21 cellular contexts compared by ENCODE assay signal in genomic region chr3:172276103-172276502, GRCh38.
DNase-seq lines count a peak whose midpoint lies in the region; ATAC-seq, FAIRE-seq and TF ChIP-seq lines count a peak whose summit lies in the region.
"Had no signal": no experiment of that assay in that cellular context is flagged by ENCODE, and none has a peak within 500 bp of the region (broad histone marks: within the 10 kb centered on the region; RNA-seq: fewer than 3 reads in every experiment).

No MANE protein-coding gene starts in this region.

- no peak overlapping the region for H3K27ac Mint-ChIP-seq in endodermal cell
- H3K27ac Mint-ChIP-seq: activated B cell treated with CpG ODN at 0.5 μM for 24 hours; activated CD8-positive, alpha-beta T cell treated with anti-CD3 and anti-CD28 coated beads, Interleukin-2, amount 10 ng/mL, durations not matched to agents 7 days and 5 days; activated naive CD8-positive, alpha-beta T cell treated with anti-CD3 and anti-CD28 coated beads, Interleukin-2, amount 50 U/mL, for 24 hours; activated T-helper 1 cell treated with anti-CD3 and anti-CD28 coated beads, Interleukin-12 subunit alpha, Interleukin-12 subunit beta, Interleukin-2, Interleukin-4 antibody, amounts not matched to agents 30 ng/mL and 10 ng/mL and 1 ng/mL, durations not matched to agents 14 hours and 24 hours and 36 hours; HFFc6; T-helper 2 cell treated with Interferon-gamma antibody and Interleukin-4, amounts not matched to agents 5 μg/mL and 100 μg/mL, for 36 hours had no signal

- no peaks in the 10 kb centered on the region for H3K9me3 ChIP-seq in Loucy (ENCODE audit: insufficient read depth, low read depth, low read length)
- no peaks in the 10 kb centered on the region for H3K9me3 ChIP-seq in endodermal cell (ENCODE audit: control insufficient read depth, low read length)
- no peaks in the 10 kb centered on the region for H3K9me3 ChIP-seq in psoas muscle
- H3K9me3 ChIP-seq: thoracic aorta had no signal

- DNase-seq in GM12865 (ENCODE audit: low read depth) (peak; percentile 9), endodermal cell (no peak), psoas muscle (no peak), NCI-H345 treated with DMSO at 0.1 percent for 48 hours (lab: John Stamatoyannopoulos, UW; ENCODE audit: unreplicated experiment) (no peak), frontal cortex (ENCODE audit: low spot score in 2 of 2) (no peak)
- DNase-seq: activated B cell treated with CpG ODN at 0.5 μM for 24 hours; activated CD8-positive, alpha-beta T cell treated with anti-CD3 and anti-CD28 coated beads, Interleukin-2, amount 10 ng/mL, durations not matched to agents 7 days and 5 days; activated naive CD8-positive, alpha-beta T cell treated with anti-CD3 and anti-CD28 coated beads, Interleukin-2, amount 50 U/mL, for 24 hours; GDM1; HFFc6; NCI-H2227 treated with DMSO at 0.1 percent for 48 hours; small intestine had no signal

- FAIRE-seq in frontal cortex (lab: Jason Lieb, UNC), result no peak
- FAIRE-seq: small intestine had no signal

- no peaks in the 10 kb centered on the region for H3F3A ChIP-seq in Loucy (ENCODE audit: low read depth)

- no peak for TF ChIP-seq CTCF in GM12865 (IDR thresholded peaks at IDR 0.05; ENCODE audit: insufficient read depth, low read depth, low read length, missing control alignments)
- peak; percentile 48 for TF ChIP-seq CTCF in Loucy (conservative IDR thresholded peaks at IDR 0.05; ENCODE audit: low read length)
- peak; percentile 34 for TF ChIP-seq CTCF in endodermal cell (conservative IDR thresholded peaks at IDR 0.05)
- no peak for TF ChIP-seq CTCF in psoas muscle (IDR thresholded peaks at IDR 0.05)

- H3K36me3 ChIP-seq in Loucy (ENCODE audit: insufficient read depth, low read length) (no peaks in the 10 kb centered on the region), endodermal cell (ENCODE audit: control insufficient read depth, insufficient read depth, low read length) (peaks cover 92% of the 10 kb centered on the region), psoas muscle (ENCODE audit: insufficient read depth in 1 of 2, low read depth in 1 of 2) (no peaks in the 10 kb centered on the region)
- H3K36me3 ChIP-seq: thoracic aorta had no signal

- ATAC-seq in psoas muscle (peak in 1 of 4 donors; percentile 37), GM21528 (IDR thresholded peaks at IDR 0.05; ENCODE audit: low FRiP score, unreplicated experiment) (no peak)
- ATAC-seq: activated CD8-positive, alpha-beta T cell treated with anti-CD3 and anti-CD28 coated beads, Interleukin-2, amount 10 ng/mL, durations not matched to agents 7 days and 5 days; activated naive CD8-positive, alpha-beta T cell treated with anti-CD3 and anti-CD28 coated beads, Interleukin-2, amount 50 U/mL, for 24 hours; Right ventricle myocardium inferior had no signal

- no peak overlapping the region for H3K4me2 ChIP-seq in Loucy (ENCODE audit: low read depth, low read length, poor library complexity, severe bottlenecking)
- H3K4me2 ChIP-seq: KMS-11 had no signal

- H3K4me1 ChIP-seq in Loucy (ENCODE audit: insufficient read depth, low read length, poor library complexity, severe bottlenecking), result peaks cover 4% of the 10 kb centered on the region
- no peaks in the 10 kb centered on the region for H3K4me1 ChIP-seq in endodermal cell (ENCODE audit: control insufficient read depth, insufficient read depth, low read length)
- H3K4me1 ChIP-seq in psoas muscle, result peaks cover 71% of the 10 kb centered on the region

- no peaks in the 10 kb centered on the region for H3K27me3 Mint-ChIP-seq in endodermal cell (ENCODE audit: insufficient read depth)
- H3K27me3 Mint-ChIP-seq: activated B cell treated with CpG ODN at 0.5 μM for 24 hours; activated naive CD8-positive, alpha-beta T cell treated with anti-CD3 and anti-CD28 coated beads, Interleukin-2, amount 50 U/mL, for 24 hours; central memory CD8-positive, alpha-beta T cell had no signal

- intact Hi-C loops in psoas muscle (cut with DNase I), result no loop called here

- H2AFZ ChIP-seq in Loucy (ENCODE audit: low read length), result no peak overlapping the region

- H3K9ac ChIP-seq in Loucy (ENCODE audit: low read depth, low read length, poor library complexity, severe bottlenecking) (no peak overlapping the region), endodermal cell (ENCODE audit: extremely low read depth, low read length, poor library complexity, severe bottlenecking) (no peak overlapping the region)
- H3K9ac ChIP-seq: KMS-11 had no signal

- peaks cover 46% of the 10 kb centered on the region for H3K36me3 Mint-ChIP-seq in endodermal cell (ENCODE audit: low read depth)

- peaks cover 3% of the 10 kb centered on the region for H3K4me1 Mint-ChIP-seq in endodermal cell
- H3K4me1 Mint-ChIP-seq: activated B cell treated with CpG ODN at 0.5 μM for 24 hours; activated naive CD8-positive, alpha-beta T cell treated with anti-CD3 and anti-CD28 coated beads, Interleukin-2, amount 50 U/mL, for 24 hours had no signal

- H3K4me3 Mint-ChIP-seq in endodermal cell, result no peak overlapping the region
- H3K4me3 Mint-ChIP-seq: activated B cell treated with CpG ODN at 0.5 μM for 24 hours; activated CD8-positive, alpha-beta T cell treated with anti-CD3 and anti-CD28 coated beads, Interleukin-2, amount 10 ng/mL, durations not matched to agents 7 days and 5 days; activated naive CD8-positive, alpha-beta T cell treated with anti-CD3 and anti-CD28 coated beads, Interleukin-2, amount 50 U/mL, for 24 hours; activated T-helper 1 cell treated with anti-CD3 and anti-CD28 coated beads, Interleukin-12 subunit alpha, Interleukin-12 subunit beta, Interleukin-2, Interleukin-4 antibody, amounts not matched to agents 30 ng/mL and 10 ng/mL and 1 ng/mL, durations not matched to agents 14 hours and 24 hours and 36 hours; central memory CD8-positive, alpha-beta T cell; HFFc6; T-helper 2 cell treated with Interferon-gamma antibody and Interleukin-4, amounts not matched to agents 5 μg/mL and 100 μg/mL, for 36 hours had no signal

- H4K20me1 ChIP-seq in Loucy (ENCODE audit: insufficient read depth, low read length, poor library complexity, severe bottlenecking), result no peaks in the 10 kb centered on the region

- H3K27ac ChIP-seq in endodermal cell (ENCODE audit: low read depth, low read length) (no peak overlapping the region), psoas muscle (peak overlapping the region; percentile 31)
- H3K27ac ChIP-seq: KMS-11, thoracic aorta had no signal

- no peaks in the 10 kb centered on the region for H3K27me3 ChIP-seq in Loucy (ENCODE audit: insufficient read depth, low read length, poor library complexity, severe bottlenecking)
- H3K27me3 ChIP-seq in endodermal cell (ENCODE audit: control insufficient read depth, insufficient read depth, low read length, poor library complexity, severe bottlenecking), result no peaks in the 10 kb centered on the region
- H3K27me3 ChIP-seq in psoas muscle (ENCODE audit: insufficient read depth in 3 of 3, low read length in 2 of 3), result no peaks in the 10 kb centered on the region

- no peaks in the 10 kb centered on the region for H3K9me3 Mint-ChIP-seq in endodermal cell
- H3K9me3 Mint-ChIP-seq: activated B cell treated with CpG ODN at 0.5 μM for 24 hours; activated naive CD8-positive, alpha-beta T cell treated with anti-CD3 and anti-CD28 coated beads, Interleukin-2, amount 50 U/mL, for 24 hours; activated T-helper 1 cell treated with anti-CD3 and anti-CD28 coated beads, Interleukin-12 subunit alpha, Interleukin-12 subunit beta, Interleukin-2, Interleukin-4 antibody, amounts not matched to agents 30 ng/mL and 10 ng/mL and 1 ng/mL, durations not matched to agents 14 hours and 24 hours and 36 hours; central memory CD8-positive, alpha-beta T cell; HFFc6; T-helper 2 cell treated with Interferon-gamma antibody and Interleukin-4, amounts not matched to agents 5 μg/mL and 100 μg/mL, for 36 hours had no signal

- H3K79me2 ChIP-seq in Loucy (ENCODE audit: insufficient read depth, low read length), result no peaks in the 10 kb centered on the region

- H3K4me3 ChIP-seq in GM12865 (ENCODE audit: low read depth, low read length) (no peak overlapping the region), Loucy (ENCODE audit: low read length, poor library complexity, severe bottlenecking) (no peak overlapping the region), endodermal cell (ENCODE audit: low read length) (no peak overlapping the region), psoas muscle (no peak overlapping the region)
- H3K4me3 ChIP-seq: lung, thoracic aorta had no signal

- no peaks in the 10 kb centered on the region for H3K9me2 ChIP-seq in Loucy (replicated peaks; ENCODE audit: low read depth, low read length)

Comparison
In these comparisons a context has a peak if more than half of its experiments do, and no peak if none do; other contexts are left out.
1. CTCF ChIP-seq: peak in Loucy (single experiment) and endodermal cell (single experiment); none in GM12865 (single experiment) and psoas muscle (single experiment).